ENCODE assay signal across 9 cellular contexts in the genomic region with DNA sequence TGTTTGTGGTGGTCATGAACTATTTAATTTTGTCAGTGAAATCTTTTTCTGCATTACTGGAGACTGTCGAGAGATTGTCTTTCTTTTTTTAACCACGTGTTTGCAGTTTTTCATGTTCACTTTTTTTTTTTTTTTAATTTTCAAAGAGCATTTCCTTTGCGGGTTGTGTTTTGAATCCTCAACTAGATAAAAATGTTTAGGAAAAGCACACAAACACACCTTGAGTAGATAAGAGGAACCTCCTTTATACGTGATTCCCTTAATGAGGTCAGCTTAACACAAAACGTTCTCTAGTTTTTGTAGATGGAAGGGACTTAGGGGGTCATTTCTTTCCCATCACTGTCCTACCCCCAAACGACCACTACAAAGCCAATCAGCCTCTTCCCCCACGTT. TPM values are rescaled to one million over a fixed set of nuclear protein-coding genes. Genes with fewer than 3 reads are reported as not detected.
A peak's percentile ranks its signal among the peaks of the same experiment; 100 is the strongest.
DNase-seq lines count a peak whose midpoint lies in the region; ATAC-seq and TF ChIP-seq lines count a peak whose summit lies in the region.
"Had no signal": no experiment of that assay in that cellular context is flagged by ENCODE, and none has a peak within 500 bp of the region (broad histone marks: within the 10 kb centered on the region; RNA-seq: fewer than 3 reads in every experiment).

No MANE protein-coding gene starts in this region.

- H3K4me1 ChIP-seq in SK-N-SH (ENCODE audit: control insufficient read depth in 1 of 2, insufficient read depth in 2 of 2, low read depth in 1 of 2, low read length in 1 of 2) (peaks cover 18 to 19% of the 10 kb centered on the region in 2 experiments; a peak in 3 of 4 replicates), subcutaneous abdominal adipose tissue (ENCODE audit: control insufficient read depth in 5 of 5, insufficient read depth in 5 of 5, low read length in 5 of 5) (peaks cover 4 to 42% (median 34%) of the 10 kb centered on the region in 5 donors)

- 0 out of 2 replicates have a peak overlapping the region, but pooled peaks have one; percentile 2 for H2AFZ ChIP-seq in SK-N-SH (ENCODE audit: low read depth)

- H3K9me3 ChIP-seq in SK-N-SH (no peaks in the 10 kb centered on the region), subcutaneous abdominal adipose tissue (ENCODE audit: control insufficient read depth in 5 of 5, low read length in 5 of 5) (no peaks in the 10 kb centered on the region)

- H3K4me3 ChIP-seq in SK-N-SH (ENCODE audit: low read depth in 2 of 2, low read length in 1 of 2) (peak overlapping the region; percentile 88 to 97), subcutaneous abdominal adipose tissue (ENCODE audit: low read depth in 1 of 5, low read length in 5 of 5) (peak overlapping the region; percentile 78 to 95 (median 88))

- H3K9me2 ChIP-seq in SK-N-SH = no peaks in the 10 kb centered on the region

- TF ChIP-seq EP300 in SK-N-SH (IDR thresholded peaks at IDR 0.05; ENCODE audit: borderline replicate concordance in 1 of 2, low read depth in 1 of 2, low read length in 1 of 2) = no peak

- no peak overlapping the region; a peak in 1 of 4 replicates for H3K27ac ChIP-seq in SK-N-SH (ENCODE audit: low read depth in 2 of 2, low read length in 1 of 2)
- peak overlapping the region; percentile 62 for H3K27ac ChIP-seq in subcutaneous abdominal adipose tissue (ENCODE audit: low read depth, low read length)

- H3K27me3 ChIP-seq in SK-N-SH (ENCODE audit: insufficient read depth) (no peaks in the 10 kb centered on the region), subcutaneous abdominal adipose tissue (ENCODE audit: control insufficient read depth in 5 of 5, insufficient read depth in 4 of 5, low read length in 5 of 5) (no peaks in the 10 kb centered on the region)

- peak overlapping the region; percentile 80 for H3K4me2 ChIP-seq in SK-N-SH

- peak overlapping the region; percentile 91 for H3K4me3 Mint-ChIP-seq in activated CD8-positive, alpha-beta T cell treated with anti-CD3 and anti-CD28 coated beads, Interleukin-2, amount 10 ng/mL, durations not matched to agents 7 days and 5 days

- peaks cover 40% of the 10 kb centered on the region for H3K36me3 Mint-ChIP-seq in activated CD8-positive, alpha-beta T cell treated with anti-CD3 and anti-CD28 coated beads, Interleukin-2, amount 10 ng/mL, durations not matched to agents 7 days and 5 days (ENCODE audit: low read depth)

- ATAC-seq in SK-N-SH treated with all-trans-retinoic acid at 6 μM for 48 hours = no peak
- ATAC-seq in activated CD8-positive, alpha-beta T cell treated with anti-CD3 and anti-CD28 coated beads, Interleukin-2, amount 10 ng/mL, durations not matched to agents 7 days and 5 days = no peak

- H3K4me1 Mint-ChIP-seq in activated CD8-positive, alpha-beta T cell treated with anti-CD3 and anti-CD28 coated beads, Interleukin-2, amount 10 ng/mL, durations not matched to agents 7 days and 5 days (ENCODE audit: low read depth) = peaks cover 48% of the 10 kb centered on the region

- H3K9ac ChIP-seq in SK-N-SH (peak overlapping the region; percentile 90; the same call in 1 of the 2 replicates), subcutaneous abdominal adipose tissue (ENCODE audit: low read length in 5 of 5) (peak overlapping the region; percentile 38 to 98 (median 84))

- peak overlapping the region; percentile 92 for H3K27ac Mint-ChIP-seq in activated CD8-positive, alpha-beta T cell treated with anti-CD3 and anti-CD28 coated beads, Interleukin-2, amount 10 ng/mL, durations not matched to agents 7 days and 5 days

- DNase-seq in SK-N-SH (peak; percentile 25), iPS-NIHi11 (ENCODE audit: low spot score) (peak; percentile 17), OCI-M1 (lab: John Stamatoyannopoulos, UW) (no peak), NCI-H446 (lab: John Stamatoyannopoulos, UW) (no peak), epidermal melanocyte (ENCODE audit: insufficient read length, low spot score) (no peak)
- DNase-seq in activated CD8-positive, alpha-beta T cell treated with anti-CD3 and anti-CD28 coated beads, Interleukin-2, amount 10 ng/mL, durations not matched to agents 7 days and 5 days = no peak
- DNase-seq: AML-193 had no signal

- no peaks in the 10 kb centered on the region for H4K20me1 ChIP-seq in SK-N-SH (ENCODE audit: insufficient read depth)

- POLR2A ChIA-PET in SK-N-SH (lab: Yijun Ruan, JAX) = no interaction called here
- POLR2A ChIA-PET in activated CD8-positive, alpha-beta T cell treated with anti-CD3 and anti-CD28 coated beads, Interleukin-2, amount 10 ng/mL, durations not matched to agents 7 days and 5 days (lab: Charles Lee) = interaction anchor here (1.8 to 3.2 kb wide), 5 partner anchors 13 to 292 kb away, joined by 4 to 24 read pairs (median 11); a partner anchor contains a TSS

- no peaks in the 10 kb centered on the region for H3K27me3 Mint-ChIP-seq in activated CD8-positive, alpha-beta T cell treated with anti-CD3 and anti-CD28 coated beads, Interleukin-2, amount 10 ng/mL, durations not matched to agents 7 days and 5 days (ENCODE audit: low read depth)

- TF ChIP-seq CTCF in SK-N-SH (IDR thresholded peaks at IDR 0.05) = no peak

- H3K79me2 ChIP-seq in SK-N-SH (ENCODE audit: insufficient read depth) = peaks cover 87% of the 10 kb centered on the region

- CTCF ChIA-PET in SK-N-SH (lab: Yijun Ruan, JAX) = interaction anchor here (0.8 to 1.9 kb wide), 2 partner anchors 10 to 326 kb away, joined by 3 to 10 read pairs; no protein-coding TSS in a partner anchor
- CTCF ChIA-PET in activated CD8-positive, alpha-beta T cell treated with anti-CD3 and anti-CD28 coated beads, Interleukin-2, amount 10 ng/mL, durations not matched to agents 7 days and 5 days (lab: Charles Lee) = interaction anchor here (1.2 to 2.7 kb wide), 3 partner anchors 25 to 74 kb away, joined by 4 to 10 read pairs (median 4); a partner anchor contains a TSS

- H3K36me3 ChIP-seq in SK-N-SH (replicated peaks in 1 of 2; ENCODE audit: control insufficient read depth in 1 of 2, insufficient read depth in 2 of 2, low read length in 1 of 2) (peaks cover 0 to 18% of the 10 kb centered on the region in 2 experiments), subcutaneous abdominal adipose tissue (ENCODE audit: control insufficient read depth in 5 of 5, insufficient read depth in 5 of 5, low read length in 5 of 5) (no peaks in the 10 kb centered on the region)

- no peaks in the 10 kb centered on the region for H3K9me3 Mint-ChIP-seq in activated CD8-positive, alpha-beta T cell treated with anti-CD3 and anti-CD28 coated beads, Interleukin-2, amount 10 ng/mL, durations not matched to agents 7 days and 5 days (ENCODE audit: insufficient read depth)

- TF ChIP-seq RAD21 in SK-N-SH (IDR thresholded peaks at IDR 0.05; ENCODE audit: low read length) = no peak

- no peaks in the 10 kb centered on the region for H3F3A ChIP-seq in SK-N-SH (replicated peaks; ENCODE audit: insufficient read depth)

- WGBS in SK-N-SH (ENCODE audit: low lambda C conversion rate) = 2% methylated on average over 7 of the region's 7 CpGs

TF ChIP-seq in SK-N-SH, 30 proteins besides CTCF, POLR2A, EP300 and RAD21 (continues in another document):
- TF ChIP-seq GATA2 (CRISPR knock-in tag; IDR thresholded peaks at IDR 0.05) (no peak), MXI1 (IDR thresholded peaks at IDR 0.05; ENCODE audit: low read depth, low read length) (peak; percentile 61; the same call in 1 of the 2 replicates)
- TF ChIP-seq, protein P1, sequence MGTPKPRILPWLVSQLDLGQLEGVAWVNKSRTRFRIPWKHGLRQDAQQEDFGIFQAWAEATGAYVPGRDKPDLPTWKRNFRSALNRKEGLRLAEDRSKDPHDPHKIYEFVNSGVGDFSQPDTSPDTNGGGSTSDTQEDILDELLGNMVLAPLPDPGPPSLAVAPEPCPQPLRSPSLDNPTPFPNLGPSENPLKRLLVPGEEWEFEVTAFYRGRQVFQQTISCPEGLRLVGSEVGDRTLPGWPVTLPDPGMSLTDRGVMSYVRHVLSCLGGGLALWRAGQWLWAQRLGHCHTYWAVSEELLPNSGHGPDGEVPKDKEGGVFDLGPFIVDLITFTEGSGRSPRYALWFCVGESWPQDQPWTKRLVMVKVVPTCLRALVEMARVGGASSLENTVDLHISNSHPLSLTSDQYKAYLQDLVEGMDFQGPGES (IDR thresholded peaks at IDR 0.05; ENCODE audit: low read depth, low read length) = no peak

TF ChIP-seq in SK-N-SH treated with all-trans-retinoic acid at 6 μM for 48 hours, 23 proteins besides CTCF, POLR2A, EP300 and RAD21 (continues in another document):
- TF ChIP-seq TCF4 (CRISPR knock-in tag; IDR thresholded peaks at IDR 0.05; ENCODE audit: borderline replicate concordance) = no peak

RNA-seq across cellular contexts. Expression of a gene that starts 1.1 kb away (rescaled TPM):
- polyA plus RNA-seq in SK-N-SH (2012; rRNA removed) = 4.6 and 4.9 TPM in 2 replicates
- polyA plus RNA-seq in SK-N-SH (2012; cell fraction: cytosol; rRNA removed) = 7.0 and 7.1 TPM in 2 replicates
- polyA plus RNA-seq in SK-N-SH (2012; cell fraction: nucleus; rRNA removed) = 1.4 and 2.4 TPM in 2 replicates
- total RNA-seq in activated CD8-positive, alpha-beta T cell treated with anti-CD3 and anti-CD28 coated beads, Interleukin-2, amount 10 ng/mL, durations not matched to agents 7 days and 5 days = 10 to 100 TPM; 34.3 to 34.6 TPM

RNA-seq across cellular contexts. Expression of a gene that starts 41.7 kb away (rescaled TPM):
- 8.8 and 10.8 TPM in 2 replicates for polyA plus RNA-seq in SK-N-SH (2012; rRNA removed)
- polyA plus RNA-seq in SK-N-SH (2012; cell fraction: cytosol; rRNA removed) = 12.0 and 14.7 TPM in 2 replicates
- polyA plus RNA-seq in SK-N-SH (2012; cell fraction: nucleus; rRNA removed) = 8.4 and 14.4 TPM in 2 replicates
- total RNA-seq in activated CD8-positive, alpha-beta T cell treated with anti-CD3 and anti-CD28 coated beads, Interleukin-2, amount 10 ng/mL, durations not matched to agents 7 days and 5 days = 10 to 100 TPM; 28.9 to 31.4 TPM

RNA-seq across cellular contexts. Expression of a gene that starts 41.7 kb away (rescaled TPM):
- 3.2 and 3.9 TPM in 2 replicates for polyA plus RNA-seq in SK-N-SH (2012; rRNA removed)
- polyA plus RNA-seq in SK-N-SH (2012; cell fraction: cytosol; rRNA removed) = 3.6 and 3.7 TPM in 2 replicates
- polyA plus RNA-seq in SK-N-SH (2012; cell fraction: nucleus; rRNA removed) = 3.5 and 6.1 TPM in 2 replicates
- total RNA-seq in activated CD8-positive, alpha-beta T cell treated with anti-CD3 and anti-CD28 coated beads, Interleukin-2, amount 10 ng/mL, durations not matched to agents 7 days and 5 days = 10 to 100 TPM; 21.8 to 22.5 TPM

RNA-seq across cellular contexts. Expression of a gene that starts 42.0 kb away (rescaled TPM):
- polyA plus RNA-seq in SK-N-SH (2012; rRNA removed) = 1.0 and 1.2 TPM in 2 replicates
- polyA plus RNA-seq in SK-N-SH (2012; cell fraction: cytosol; rRNA removed) = 0.71 and 1.1 TPM in 2 replicates
- 1.2 and 1.7 TPM in 2 replicates for polyA plus RNA-seq in SK-N-SH (2012; cell fraction: nucleus; rRNA removed)
- total RNA-seq in activated CD8-positive, alpha-beta T cell treated with anti-CD3 and anti-CD28 coated beads, Interleukin-2, amount 10 ng/mL, durations not matched to agents 7 days and 5 days = 1 to 10 TPM in 1 of 2 experiments, under 1 TPM in 1; 0.89 to 1.2 TPM

Comparison
In these comparisons a context has a peak if more than half of its experiments do, and no peak if none do; other contexts are left out.
1. DNase-seq: peak in SK-N-SH (single experiment) and iPS-NIHi11 (single experiment); none in activated CD8-positive, alpha-beta T cell treated with anti-CD3 and anti-CD28 coated beads, Interleukin-2, amount 10 ng/mL, durations not matched to agents 7 days and 5 days (single experiment), OCI-M1 (single experiment), NCI-H446 (0 of 2) and epidermal melanocyte (single experiment).